In genomic region chr5:131346204-131346603, GRCh38 we compare ENCODE assay signal across 7 cellular contexts.
DNase-seq lines count a peak whose midpoint lies in the region; ATAC-seq and TF ChIP-seq lines count a peak whose summit lies in the region.
"Not testable (repeated sequence)": the region's sequence is repeated elsewhere in the genome, so short reads cannot be mapped to it uniquely, and the experiment has no call there.

No MANE protein-coding gene starts in this region.

- not testable (repeated sequence) for H3K27me3 ChIP-seq in CD4-positive, alpha-beta T cell (ENCODE audit: control insufficient read depth, insufficient read depth, low read length)

- H3K9me3 ChIP-seq in CD4-positive, alpha-beta T cell (ENCODE audit: control insufficient read depth, low read length): not testable (repeated sequence)

- intact Hi-C loops in CD4-positive, alpha-beta T cell (cut with DNase I, micrococcal nuclease); activated CD4-positive, alpha-beta memory T cell treated with anti-CD3 and anti-CD28 coated beads for 36 hours (cut with micrococcal nuclease); natural killer cell (cut with micrococcal nuclease): not testable (repeated sequence)

- peaks cover 17% of the 10 kb centered on the region for H3K9me3 Mint-ChIP-seq in CD4-positive, alpha-beta T cell
- H3K9me3 Mint-ChIP-seq in activated CD4-positive, alpha-beta memory T cell treated with anti-CD3 and anti-CD28 coated beads for 36 hours: peaks cover 30% of the 10 kb centered on the region
- not testable (repeated sequence) for H3K9me3 Mint-ChIP-seq in activated T-helper 17 cell treated with anti-CD3 and anti-CD28 coated beads, Interleukin-2, amount 50 U/mL, for 72 hours; immature natural killer cell; natural killer cell
- H3K9me3 Mint-ChIP-seq in activated naive CD8-positive, alpha-beta T cell treated with anti-CD3 and anti-CD28 coated beads for 36 hours: peaks cover 58% of the 10 kb centered on the region

- peaks cover 75% of the 10 kb centered on the region for H3K4me1 Mint-ChIP-seq in CD4-positive, alpha-beta T cell (ENCODE audit: low read depth)
- peaks cover 69% of the 10 kb centered on the region for H3K4me1 Mint-ChIP-seq in activated CD4-positive, alpha-beta memory T cell treated with anti-CD3 and anti-CD28 coated beads for 36 hours (ENCODE audit: low read depth)
- peaks cover 48% of the 10 kb centered on the region for H3K4me1 Mint-ChIP-seq in activated T-helper 17 cell treated with anti-CD3 and anti-CD28 coated beads, Interleukin-2, amount 50 U/mL, for 72 hours
- peaks cover 51% of the 10 kb centered on the region for H3K4me1 Mint-ChIP-seq in activated naive CD8-positive, alpha-beta T cell treated with anti-CD3 and anti-CD28 coated beads for 36 hours
- H3K4me1 Mint-ChIP-seq in immature natural killer cell (peaks cover 64 to 77% of the 10 kb centered on the region in 2 donors), natural killer cell (peaks cover 61 to 67% of the 10 kb centered on the region in 2 donors)

- H3K27ac ChIP-seq in CD4-positive, alpha-beta T cell (ENCODE audit: low read depth, low read length): not testable (repeated sequence)

- POLR2A ChIA-PET in CD4-positive, alpha-beta T cell (lab: Charles Lee): interaction anchor here (1.6 kb wide), 1 partner anchor 82 kb away, joined by 5 read pairs; the partner anchor contains the start of gene CDC42SE2
- POLR2A ChIA-PET in activated CD4-positive, alpha-beta memory T cell treated with anti-CD3 and anti-CD28 coated beads for 36 hours (lab: Charles Lee): not testable (repeated sequence)

- DNase-seq in CD4-positive, alpha-beta T cell; activated CD4-positive, alpha-beta memory T cell treated with anti-CD3 and anti-CD28 coated beads for 36 hours; activated naive CD8-positive, alpha-beta T cell treated with anti-CD3 and anti-CD28 coated beads for 36 hours; immature natural killer cell; natural killer cell: not testable (repeated sequence)

- not testable (repeated sequence) for H3K27me3 Mint-ChIP-seq in CD4-positive, alpha-beta T cell; activated CD4-positive, alpha-beta memory T cell treated with anti-CD3 and anti-CD28 coated beads for 36 hours; activated T-helper 17 cell treated with anti-CD3 and anti-CD28 coated beads, Interleukin-2, amount 50 U/mL, for 72 hours; activated naive CD8-positive, alpha-beta T cell treated with anti-CD3 and anti-CD28 coated beads for 36 hours; immature natural killer cell (ENCODE audit: low read depth in 3 of 3); natural killer cell (ENCODE audit: low read depth in 2 of 2)

- not testable (repeated sequence) for TF ChIP-seq RAD21 in Ishikawa (IDR thresholded peaks at IDR 0.05; ENCODE audit: low read depth)

- peaks cover 86% of the 10 kb centered on the region for H3K36me3 Mint-ChIP-seq in CD4-positive, alpha-beta T cell (ENCODE audit: low read depth)
- peaks cover 65% of the 10 kb centered on the region for H3K36me3 Mint-ChIP-seq in activated CD4-positive, alpha-beta memory T cell treated with anti-CD3 and anti-CD28 coated beads for 36 hours
- H3K36me3 Mint-ChIP-seq in activated T-helper 17 cell treated with anti-CD3 and anti-CD28 coated beads, Interleukin-2, amount 50 U/mL, for 72 hours (ENCODE audit: low read depth): peaks cover 81% of the 10 kb centered on the region
- peaks cover 80% of the 10 kb centered on the region for H3K36me3 Mint-ChIP-seq in activated naive CD8-positive, alpha-beta T cell treated with anti-CD3 and anti-CD28 coated beads for 36 hours
- H3K36me3 Mint-ChIP-seq in immature natural killer cell: peaks cover 19 to 33% (median 32%) of the 10 kb centered on the region in 3 donors
- H3K36me3 Mint-ChIP-seq in natural killer cell: not testable (repeated sequence)

- CTCF ChIA-PET in CD4-positive, alpha-beta T cell (lab: Charles Lee); activated CD4-positive, alpha-beta memory T cell treated with anti-CD3 and anti-CD28 coated beads for 36 hours (lab: Charles Lee): not testable (repeated sequence)

- ATAC-seq in CD4-positive, alpha-beta T cell (ENCODE audit: poor library complexity); activated T-helper 17 cell treated with anti-CD3 and anti-CD28 coated beads, Interleukin-2, amount 50 U/mL, for 72 hours (replicated peaks); natural killer cell: not testable (repeated sequence)

- H3K27ac Mint-ChIP-seq in CD4-positive, alpha-beta T cell: peak overlapping the region; percentile 54
- peak overlapping the region; percentile 69 for H3K27ac Mint-ChIP-seq in activated CD4-positive, alpha-beta memory T cell treated with anti-CD3 and anti-CD28 coated beads for 36 hours
- H3K27ac Mint-ChIP-seq in activated T-helper 17 cell treated with anti-CD3 and anti-CD28 coated beads, Interleukin-2, amount 50 U/mL, for 72 hours: peak overlapping the region; percentile 39
- peak overlapping the region; percentile 50 for H3K27ac Mint-ChIP-seq in activated naive CD8-positive, alpha-beta T cell treated with anti-CD3 and anti-CD28 coated beads for 36 hours
- H3K27ac Mint-ChIP-seq in immature natural killer cell (peak overlapping the region; percentile 26 to 87 (median 80)), natural killer cell (peak overlapping the region; percentile 77 to 78)

- not testable (repeated sequence) for TF ChIP-seq EP300 in Ishikawa (IDR thresholded peaks at IDR 0.05; ENCODE audit: borderline replicate concordance)

- not testable (repeated sequence) for TF ChIP-seq CTCF in CD4-positive, alpha-beta T cell (IDR thresholded peaks at IDR 0.05); natural killer cell (IDR thresholded peaks at IDR 0.05)

- peak overlapping the region; percentile 15 for H3K4me3 Mint-ChIP-seq in CD4-positive, alpha-beta T cell
- not testable (repeated sequence) for H3K4me3 Mint-ChIP-seq in activated CD4-positive, alpha-beta memory T cell treated with anti-CD3 and anti-CD28 coated beads for 36 hours; activated T-helper 17 cell treated with anti-CD3 and anti-CD28 coated beads, Interleukin-2, amount 50 U/mL, for 72 hours; activated naive CD8-positive, alpha-beta T cell treated with anti-CD3 and anti-CD28 coated beads for 36 hours; immature natural killer cell
- peak overlapping the region; percentile 8 for H3K4me3 Mint-ChIP-seq in natural killer cell

TF ChIP-seq in Ishikawa, 13 proteins besides CTCF, POLR2A, EP300 and RAD21:
- 0 out of 2 replicates have a peak, but pooled peaks have one; percentile 16 for TF ChIP-seq CEBPB (IDR thresholded peaks at IDR 0.05)
